Comparison of ENCODE assay signal across 15 cellular contexts in the genomic region with DNA sequence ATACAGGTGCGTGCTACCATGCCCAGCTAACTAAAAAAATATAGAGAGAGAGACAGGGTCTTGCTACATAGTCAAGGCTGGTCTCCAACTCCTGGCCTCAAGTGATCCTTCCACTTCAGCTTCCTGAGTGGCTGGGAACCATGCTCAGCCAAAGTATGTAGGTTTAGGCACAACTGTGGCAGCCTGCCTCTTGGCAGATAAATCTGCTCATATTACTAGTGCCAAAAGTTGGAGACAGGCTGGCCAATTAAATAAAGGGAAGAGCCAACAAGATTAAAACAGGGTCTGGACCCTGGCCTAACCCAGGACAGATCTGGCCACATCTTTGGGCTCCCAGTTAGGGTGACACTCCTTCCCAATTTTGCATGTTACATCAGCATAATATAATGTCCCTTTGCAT.
DNase-seq lines count a peak whose midpoint lies in the region; ATAC-seq and TF ChIP-seq lines count a peak whose summit lies in the region.
"Had no signal": no experiment of that assay in that cellular context is flagged by ENCODE, and none has a peak within 500 bp of the region (broad histone marks: within the 10 kb centered on the region; RNA-seq: fewer than 3 reads in every experiment).

No MANE protein-coding gene starts in this region.

- H3K36me3 ChIP-seq in heart left ventricle: no peaks in the 10 kb centered on the region
- no peaks in the 10 kb centered on the region for H3K36me3 ChIP-seq in thyroid gland
- H3K36me3 ChIP-seq: BLaER1 had no signal

- no peak for TF ChIP-seq CTCF in heart left ventricle (IDR thresholded peaks at IDR 0.05)
- TF ChIP-seq CTCF in thyroid gland (IDR thresholded peaks at IDR 0.05): no peak

- no peak overlapping the region for H3K4me3 ChIP-seq in heart left ventricle
- no peak overlapping the region for H3K4me3 ChIP-seq in thyroid gland (replicated peaks in 1 of 3)
- H3K4me3 ChIP-seq: BLaER1, GM12878 had no signal

- intact Hi-C loops in Right ventricle myocardium inferior (cut with DNase I) (no loop called here), cardiac septum (cut with DNase I) (no loop called here), heart left ventricle (cut with DNase I) (no loop called here), thyroid gland (cut with DNase I) (no loop called here)

- H3K27ac ChIP-seq in heart left ventricle: peak overlapping the region in 1 of 12 donors; percentile 58
- no peak overlapping the region for H3K27ac ChIP-seq in thyroid gland
- H3K27ac ChIP-seq: 22Rv1, BLaER1 had no signal

- H3K9me3 ChIP-seq in heart left ventricle: no peaks in the 10 kb centered on the region
- no peaks in the 10 kb centered on the region for H3K9me3 ChIP-seq in thyroid gland
- H3K9me3 ChIP-seq: BLaER1, Caco-2 had no signal

- peaks cover 0 to 10% (median 0%) of the 10 kb centered on the region in 12 donors for H3K4me1 ChIP-seq in heart left ventricle
- H3K4me1 ChIP-seq in thyroid gland: peaks cover 5 to 9% of the 10 kb centered on the region in 2 donors
- H3K4me1 ChIP-seq: Caco-2 had no signal

- ATAC-seq in Right ventricle myocardium inferior (peak; percentile 86), heart left ventricle (peak in 3 of 4 donors; percentile 70 to 88 (median 80))
- ATAC-seq: GM12878 had no signal

- TF ChIP-seq POLR2A in heart left ventricle (IDR thresholded peaks at IDR 0.05) (no peak), thyroid gland (IDR thresholded peaks at IDR 0.05) (no peak)

- H3K27me3 ChIP-seq in heart left ventricle: no peaks in the 10 kb centered on the region
- H3K27me3 ChIP-seq in thyroid gland: no peaks in the 10 kb centered on the region
- H3K27me3 ChIP-seq: BLaER1 had no signal

- DNase-seq in DMS 273 (lab: John Stamatoyannopoulos, UW; ENCODE audit: unreplicated experiment) (peak; percentile 14), DMS 273 treated with DMSO at 0.1 percent for 48 hours (lab: John Stamatoyannopoulos, UW) (no peak), Right ventricle myocardium inferior (ENCODE audit: missing footprints) (no peak), cardiac septum (ENCODE audit: low spot score) (no peak), heart left ventricle (peak in 1 of 5 donors; percentile 37), thyroid gland (peak; percentile 70 to 77), NCI-H748 (lab: John Stamatoyannopoulos, UW; ENCODE audit: unreplicated experiment) (no peak)
- no peak for DNase-seq in activated T-cell treated with anti-CD3 and anti-CD28 coated beads, Interleukin-2, amount 50 U/mL, for 1 hour
- DNase-seq: Caco-2; CD8-positive, alpha-beta memory T cell; HCEC 1CT; HFFc6 had no signal

- WGBS in heart left ventricle, 4 donors: 36 to 78% (median 48%) methylated on average over 1 of the region's 1 CpG
- WGBS in thyroid gland, 2 donors: 9 to 41% methylated on average over 1 of the region's 1 CpG

Comparison
In these comparisons a context has a peak if more than half of its experiments do, and no peak if none do; other contexts are left out.
1. DNase-seq: peak in DMS 273 (single experiment) and thyroid gland (2 of 2); none in DMS 273 treated with DMSO at 0.1 percent for 48 hours (single experiment), Right ventricle myocardium inferior (single experiment), cardiac septum (single experiment), activated T-cell treated with anti-CD3 and anti-CD28 coated beads, Interleukin-2, amount 50 U/mL, for 1 hour (single experiment) and NCI-H748 (single experiment).